Comparison of ENCODE assay signal across 36 cellular contexts in genomic region chr10:110531687-110532086, GRCh38.
"Had no signal": no experiment of that assay in that cellular context is flagged by ENCODE, and none has a peak within 500 bp of the region (broad histone marks: within the 10 kb centered on the region; RNA-seq: fewer than 3 reads in every experiment).

No MANE protein-coding gene starts in this region.

- H3K27ac ChIP-seq: ascending aorta, brain microvascular endothelial cell, coronary artery, dorsolateral prefrontal cortex, heart left ventricle, pancreas, prostate gland, sigmoid colon, upper lobe of left lung, WERI-Rb-1 had no signal

- H3K27me3 ChIP-seq: ascending aorta, brain microvascular endothelial cell, pancreas, sigmoid colon, upper lobe of left lung had no signal

- ATAC-seq: activated CD4-positive, CD25-positive, alpha-beta regulatory T cell treated with anti-CD3 and anti-CD28 coated beads, Interleukin-2, amount 50 U/mL, for 24 hours; heart left ventricle; left colon; naive thymus-derived CD4-positive, alpha-beta T cell; pancreas; stimulated activated memory B cell treated with anti-CD40 and anti-IgM and Interleukin-4, amounts not matched to agents 10 μg/mL and 1 μg/mL and 100 μg/mL, for 72 hours; stimulated activated naive CD8-positive, alpha-beta T cell treated with anti-CD3 and anti-CD28 coated beads, Interleukin-15, amount 100 ng/mL, for 72 hours had no signal

- H3K9me3 ChIP-seq: ascending aorta, heart left ventricle, pancreas, prostate gland, sigmoid colon, upper lobe of left lung had no signal

- H3K36me3 ChIP-seq: ascending aorta, brain microvascular endothelial cell, heart left ventricle, pancreas, prostate gland, sigmoid colon, upper lobe of left lung, WERI-Rb-1 had no signal

- H3K4me1 ChIP-seq: ascending aorta, pancreas, prostate gland had no signal

- DNase-seq: activated CD4-positive, alpha-beta T cell treated with anti-CD3 and anti-CD28 coated beads for 48 hours; activated CD4-positive, alpha-beta T cell treated with anti-CD3 and anti-CD28 coated beads, Interleukin-2, amount 50 U/mL, for 48 hours; activated CD8-positive, alpha-beta memory T cell treated with anti-CD3 and anti-CD28 coated beads, Interleukin-2, amount 50 U/mL, for 48 hours; activated gamma-delta T cell; activated naive CD4-positive, alpha-beta T cell treated with anti-CD3 and anti-CD28 coated beads, Interleukin-2, amount 10 ng/mL, durations not matched to agents 7 days and 5 days; activated naive CD8-positive, alpha-beta T cell treated with anti-CD3 and anti-CD28 coated beads, Interleukin-2, amount 10 ng/mL, durations not matched to agents 7 days and 5 days; activated T-cell treated with anti-CD3 and anti-CD28 coated beads, Interleukin-2, amount 50 U/mL, for 24 hours; brain microvascular endothelial cell; dorsolateral prefrontal cortex; effector memory CD4-positive, alpha-beta T cell; foreskin fibroblast; heart left ventricle; hypothalamus; immature natural killer cell; kidney; left colon; mammary epithelial cell; midbrain; naive thymus-derived CD4-positive, alpha-beta T cell; pancreas; retina; sigmoid colon; small intestine; stimulated activated CD4-positive, alpha-beta T cell treated with anti-CD3 and anti-CD28 coated beads, Interleukin-4, amount 100 ng/mL, for 24 hours; stimulated activated CD8-positive, alpha-beta memory T cell treated with anti-CD3 and anti-CD28 coated beads, Interleukin-4, amount 100 ng/mL, for 48 hours; stimulated activated naive CD8-positive, alpha-beta T cell treated with anti-CD3 and anti-CD28 coated beads, Interleukin-15, amount 100 ng/mL, for 72 hours; substantia nigra; T-helper 9 cell; upper lobe of left lung; WERI-Rb-1 had no signal

- H3K4me3 ChIP-seq: ascending aorta, coronary artery, dorsolateral prefrontal cortex, heart left ventricle, pancreas, prostate gland, sigmoid colon, upper lobe of left lung had no signal

- FAIRE-seq: kidney, pancreas, small intestine, TTC549 had no signal
